In the genomic region with DNA sequence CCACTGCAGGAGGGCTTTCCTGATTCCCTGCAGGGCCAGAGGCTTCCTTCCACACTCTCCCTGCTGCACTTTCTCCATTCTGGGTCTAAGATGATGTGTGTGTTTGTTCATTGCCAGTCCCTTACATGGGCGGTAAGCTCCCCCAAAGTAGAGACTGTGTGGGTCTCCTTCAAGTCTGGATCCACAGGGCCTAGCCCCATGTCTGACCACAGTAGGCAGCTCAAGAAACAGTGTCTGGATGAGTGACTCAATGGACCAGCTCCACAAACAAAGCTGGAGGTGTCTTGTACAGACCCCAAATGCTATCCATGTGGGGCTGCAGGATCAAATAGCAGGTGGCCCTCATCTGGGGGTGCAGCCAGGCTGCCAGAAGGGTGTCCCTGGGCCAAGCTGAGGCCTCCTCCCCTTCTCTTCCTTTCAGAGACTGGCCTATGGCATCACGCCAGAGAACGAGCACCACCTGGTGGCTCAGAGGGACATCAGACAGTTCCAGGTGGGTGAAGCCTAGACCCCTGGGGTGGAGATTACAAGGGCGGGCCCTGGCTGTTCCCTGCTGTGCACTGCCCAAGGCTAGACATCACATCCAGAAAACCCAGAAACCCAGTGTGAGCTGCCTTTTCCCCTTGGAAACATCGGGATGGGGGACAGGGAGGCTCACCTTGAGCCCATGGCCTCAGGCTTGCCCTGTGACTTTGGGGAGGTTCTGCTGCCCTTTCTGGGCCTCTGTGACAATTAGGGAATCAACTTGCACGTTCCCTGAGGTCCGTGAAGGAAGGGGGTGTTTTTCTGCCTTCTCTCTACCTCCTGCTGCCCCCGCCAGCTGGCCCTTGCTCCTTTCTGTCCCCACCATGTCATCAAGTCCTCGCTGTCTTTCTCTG, we compare ENCODE assay signal across 8 cellular contexts. TPM values are rescaled to one million over a fixed set of nuclear protein-coding genes. Genes with fewer than 3 reads are reported as not detected.
DNase-seq lines count a peak whose midpoint lies in the region; ATAC-seq and TF ChIP-seq lines count a peak whose summit lies in the region.

No MANE protein-coding gene starts in this region.

- no peak overlapping the region for H3K9ac ChIP-seq in KMS-11

- no peaks in the 10 kb centered on the region for H4K20me1 ChIP-seq in KMS-11 (ENCODE audit: insufficient read depth)

- H3K9me3 ChIP-seq in testis: no peaks in the 10 kb centered on the region

- H3K4me3 ChIP-seq in KMS-11 (IDR thresholded peaks at IDR 0.05; ENCODE audit: insufficient read depth, low read depth, low read length) (no peak overlapping the region), testis (no peak overlapping the region)

- DNase-seq in ELR (ENCODE audit: low read depth) (peak; percentile 67), SKM-1 (lab: John Stamatoyannopoulos, UW; ENCODE audit: unreplicated experiment) (peak; percentile 36), dermis blood vessel endothelial cell (peak; percentile 82), mesothelial cell of epicardium (ENCODE audit: low spot score in 2 of 2, unreplicated experiment in 2 of 2) (peak; percentile 43 to 79), testis (peak; percentile 61)

- H3K27me3 ChIP-seq in KMS-11 (ENCODE audit: insufficient read depth, low read depth) (no peaks in the 10 kb centered on the region), testis (no peaks in the 10 kb centered on the region)

- H3K79me2 ChIP-seq in KMS-11 (ENCODE audit: insufficient read depth, low read depth): no peaks in the 10 kb centered on the region

- TF ChIP-seq CTCF in KMS-11 (conservative IDR thresholded peaks at IDR 0.05; ENCODE audit: low read depth, low read length) (peak; percentile 69), mesothelial cell of epicardium (IDR thresholded peaks at IDR 0.05; ENCODE audit: unreplicated experiment) (peak; percentile 49), testis (IDR thresholded peaks at IDR 0.05) (peak; percentile 51 to 58 (median 56))

- H3K4me3 Mint-ChIP-seq in mesothelial cell of epicardium: no peak overlapping the region

- no peaks in the 10 kb centered on the region for H3K4me1 Mint-ChIP-seq in mesothelial cell of epicardium

- no peaks in the 10 kb centered on the region for H3K9me3 Mint-ChIP-seq in mesothelial cell of epicardium

- no peaks in the 10 kb centered on the region for H3K36me3 Mint-ChIP-seq in mesothelial cell of epicardium

- no peak overlapping the region for H3K27ac Mint-ChIP-seq in mesothelial cell of epicardium

- no peak overlapping the region for H3K4me2 ChIP-seq in KMS-11

- intact Hi-C loops in testis (cut with DNase I; ENCODE audit: low total_unique reads): loop anchor here (5.0 to 10.0 kb wide), 2 partner anchors 157 to 239 kb away; no protein-coding TSS in a partner anchor

- no peak for TF ChIP-seq POLR2A in testis (IDR thresholded peaks at IDR 0.05)

- H3K27me3 Mint-ChIP-seq in mesothelial cell of epicardium (ENCODE audit: low read depth): peaks cover 27% of the 10 kb centered on the region

- H3K4me1 ChIP-seq in KMS-11 (ENCODE audit: low read depth, poor library complexity, severe bottlenecking): no peaks in the 10 kb centered on the region
- H3K4me1 ChIP-seq in testis: no peaks in the 10 kb centered on the region

- no peak overlapping the region for H2AFZ ChIP-seq in KMS-11 (ENCODE audit: low read depth)

- ATAC-seq in GM21367 (IDR thresholded peaks at IDR 0.05; ENCODE audit: unreplicated experiment) (peak; percentile 68), HG02588 (IDR thresholded peaks at IDR 0.05; ENCODE audit: unreplicated experiment) (no peak)

- H3K36me3 ChIP-seq in KMS-11 (ENCODE audit: insufficient read depth): no peaks in the 10 kb centered on the region
- no peaks in the 10 kb centered on the region for H3K36me3 ChIP-seq in testis (ENCODE audit: low read depth, missing control alignments)

- H3K27ac ChIP-seq in KMS-11 (no peak overlapping the region), testis (no peak overlapping the region)

- 74 to 85% methylated on average over 5 to 9 of the region's 9 CpGs for WGBS in testis, 2 donors

RNA-seq across cellular contexts. Expression of gene SLC6A2, which starts 45.9 kb away (rescaled TPM):
- total RNA-seq in dermis blood vessel endothelial cell: not detected in 2 replicates
- total RNA-seq in mesothelial cell of epicardium: 0.18 to 0.34 TPM (median 0.31 TPM) in 3 replicates
- 1 to 10 TPM; 3.5 to 5.7 TPM for total RNA-seq in testis
- polyA plus RNA-seq in testis (ENCODE audit: insufficient read depth, low read depth, low replicate concordance): 16.6 TPM
